ENCODE assay signal across 2 cellular contexts in the genomic region with DNA sequence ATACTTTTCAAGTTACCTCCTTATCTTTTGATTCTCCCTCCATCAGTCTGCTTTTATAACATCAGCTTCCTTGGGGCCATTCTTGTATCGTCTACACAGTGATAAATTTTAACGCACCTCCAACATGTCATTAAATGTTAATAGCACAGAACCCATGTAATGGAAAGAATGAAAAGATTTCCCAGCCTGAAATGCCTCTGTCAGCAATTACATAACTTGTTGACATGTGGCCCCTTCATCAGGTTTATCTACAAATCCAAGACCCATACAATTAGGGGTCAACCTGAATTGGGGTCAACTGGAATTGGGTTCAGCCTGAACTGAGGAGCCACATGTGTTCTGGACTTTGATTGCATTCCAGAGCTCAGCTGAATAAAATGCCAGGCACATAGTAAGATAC.
TF ChIP-seq lines count a peak whose summit lies in the region.

No MANE protein-coding gene starts in this region.

TF ChIP-seq in HepG2, 621 proteins besides CTCF, POLR2A, EP300 and RAD21 (continued from another document):
- TF ChIP-seq, protein P1, sequence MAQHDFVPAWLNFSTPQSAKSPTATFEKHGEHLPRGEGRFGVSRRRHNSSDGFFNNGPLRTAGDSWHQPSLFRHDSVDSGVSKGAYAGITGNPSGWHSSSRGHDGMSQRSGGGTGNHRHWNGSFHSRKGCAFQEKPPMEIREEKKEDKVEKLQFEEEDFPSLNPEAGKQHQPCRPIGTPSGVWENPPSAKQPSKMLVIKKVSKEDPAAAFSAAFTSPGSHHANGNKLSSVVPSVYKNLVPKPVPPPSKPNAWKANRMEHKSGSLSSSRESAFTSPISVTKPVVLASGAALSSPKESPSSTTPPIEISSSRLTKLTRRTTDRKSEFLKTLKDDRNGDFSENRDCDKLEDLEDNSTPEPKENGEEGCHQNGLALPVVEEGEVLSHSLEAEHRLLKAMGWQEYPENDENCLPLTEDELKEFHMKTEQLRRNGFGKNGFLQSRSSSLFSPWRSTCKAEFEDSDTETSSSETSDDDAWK (CRISPR knock-in tag; IDR thresholded peaks at IDR 0.05), result no peak
- TF ChIP-seq, protein P2, sequence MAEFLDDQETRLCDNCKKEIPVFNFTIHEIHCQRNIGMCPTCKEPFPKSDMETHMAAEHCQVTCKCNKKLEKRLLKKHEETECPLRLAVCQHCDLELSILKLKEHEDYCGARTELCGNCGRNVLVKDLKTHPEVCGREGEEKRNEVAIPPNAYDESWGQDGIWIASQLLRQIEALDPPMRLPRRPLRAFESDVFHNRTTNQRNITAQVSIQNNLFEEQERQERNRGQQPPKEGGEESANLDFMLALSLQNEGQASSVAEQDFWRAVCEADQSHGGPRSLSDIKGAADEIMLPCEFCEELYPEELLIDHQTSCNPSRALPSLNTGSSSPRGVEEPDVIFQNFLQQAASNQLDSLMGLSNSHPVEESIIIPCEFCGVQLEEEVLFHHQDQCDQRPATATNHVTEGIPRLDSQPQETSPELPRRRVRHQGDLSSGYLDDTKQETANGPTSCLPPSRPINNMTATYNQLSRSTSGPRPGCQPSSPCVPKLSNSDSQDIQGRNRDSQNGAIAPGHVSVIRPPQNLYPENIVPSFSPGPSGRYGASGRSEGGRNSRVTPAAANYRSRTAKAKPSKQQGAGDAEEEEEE (CRISPR knock-in tag; IDR thresholded peaks at IDR 0.05; ENCODE audit: borderline replicate concordance), result no peak
- no peak for TF ChIP-seq ZFP1 (CRISPR knock-in tag; IDR thresholded peaks at IDR 0.05)
- TF ChIP-seq ZNF34 (CRISPR knock-in tag; IDR thresholded peaks at IDR 0.05; ENCODE audit: borderline replicate concordance), result no peak
- no peak for TF ChIP-seq MIER3 (CRISPR knock-in tag; IDR thresholded peaks at IDR 0.05; ENCODE audit: borderline replicate concordance)
- no peak for TF ChIP-seq EZH2 (conservative IDR thresholded peaks at IDR 0.05; ENCODE audit: low read depth, low read length)
- TF ChIP-seq MTF2 (CRISPR knock-in tag; IDR thresholded peaks at IDR 0.05; ENCODE audit: borderline replicate concordance), result no peak
- no peak for TF ChIP-seq HCFC1 (IDR thresholded peaks at IDR 0.05; ENCODE audit: low read depth, low read length)

TF ChIP-seq in K562, 482 proteins besides CTCF, POLR2A, EP300 and RAD21 (continued from another document):
- TF ChIP-seq, protein P3, sequence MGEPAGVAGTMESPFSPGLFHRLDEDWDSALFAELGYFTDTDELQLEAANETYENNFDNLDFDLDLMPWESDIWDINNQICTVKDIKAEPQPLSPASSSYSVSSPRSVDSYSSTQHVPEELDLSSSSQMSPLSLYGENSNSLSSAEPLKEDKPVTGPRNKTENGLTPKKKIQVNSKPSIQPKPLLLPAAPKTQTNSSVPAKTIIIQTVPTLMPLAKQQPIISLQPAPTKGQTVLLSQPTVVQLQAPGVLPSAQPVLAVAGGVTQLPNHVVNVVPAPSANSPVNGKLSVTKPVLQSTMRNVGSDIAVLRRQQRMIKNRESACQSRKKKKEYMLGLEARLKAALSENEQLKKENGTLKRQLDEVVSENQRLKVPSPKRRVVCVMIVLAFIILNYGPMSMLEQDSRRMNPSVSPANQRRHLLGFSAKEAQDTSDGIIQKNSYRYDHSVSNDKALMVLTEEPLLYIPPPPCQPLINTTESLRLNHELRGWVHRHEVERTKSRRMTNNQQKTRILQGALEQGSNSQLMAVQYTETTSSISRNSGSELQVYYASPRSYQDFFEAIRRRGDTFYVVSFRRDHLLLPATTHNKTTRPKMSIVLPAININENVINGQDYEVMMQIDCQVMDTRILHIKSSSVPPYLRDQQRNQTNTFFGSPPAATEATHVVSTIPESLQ (CRISPR knock-in tag; IDR thresholded peaks at IDR 0.05), result no peak
- TF ChIP-seq ZNF316 (IDR thresholded peaks at IDR 0.05) (peak; percentile 47; the same call in 1 of the 2 replicates), MAFK (IDR thresholded peaks at IDR 0.05; ENCODE audit: low read length) (peak; percentile 46; the same call in 1 of the 2 replicates), C11orf30 (IDR thresholded peaks at IDR 0.05; ENCODE audit: low read depth) (peak; percentile 54), MAFG (tag; conservative IDR thresholded peaks at IDR 0.05) (peak; percentile 29; the same call in 1 of the 2 replicates)
- TF ChIP-seq, protein P4, sequence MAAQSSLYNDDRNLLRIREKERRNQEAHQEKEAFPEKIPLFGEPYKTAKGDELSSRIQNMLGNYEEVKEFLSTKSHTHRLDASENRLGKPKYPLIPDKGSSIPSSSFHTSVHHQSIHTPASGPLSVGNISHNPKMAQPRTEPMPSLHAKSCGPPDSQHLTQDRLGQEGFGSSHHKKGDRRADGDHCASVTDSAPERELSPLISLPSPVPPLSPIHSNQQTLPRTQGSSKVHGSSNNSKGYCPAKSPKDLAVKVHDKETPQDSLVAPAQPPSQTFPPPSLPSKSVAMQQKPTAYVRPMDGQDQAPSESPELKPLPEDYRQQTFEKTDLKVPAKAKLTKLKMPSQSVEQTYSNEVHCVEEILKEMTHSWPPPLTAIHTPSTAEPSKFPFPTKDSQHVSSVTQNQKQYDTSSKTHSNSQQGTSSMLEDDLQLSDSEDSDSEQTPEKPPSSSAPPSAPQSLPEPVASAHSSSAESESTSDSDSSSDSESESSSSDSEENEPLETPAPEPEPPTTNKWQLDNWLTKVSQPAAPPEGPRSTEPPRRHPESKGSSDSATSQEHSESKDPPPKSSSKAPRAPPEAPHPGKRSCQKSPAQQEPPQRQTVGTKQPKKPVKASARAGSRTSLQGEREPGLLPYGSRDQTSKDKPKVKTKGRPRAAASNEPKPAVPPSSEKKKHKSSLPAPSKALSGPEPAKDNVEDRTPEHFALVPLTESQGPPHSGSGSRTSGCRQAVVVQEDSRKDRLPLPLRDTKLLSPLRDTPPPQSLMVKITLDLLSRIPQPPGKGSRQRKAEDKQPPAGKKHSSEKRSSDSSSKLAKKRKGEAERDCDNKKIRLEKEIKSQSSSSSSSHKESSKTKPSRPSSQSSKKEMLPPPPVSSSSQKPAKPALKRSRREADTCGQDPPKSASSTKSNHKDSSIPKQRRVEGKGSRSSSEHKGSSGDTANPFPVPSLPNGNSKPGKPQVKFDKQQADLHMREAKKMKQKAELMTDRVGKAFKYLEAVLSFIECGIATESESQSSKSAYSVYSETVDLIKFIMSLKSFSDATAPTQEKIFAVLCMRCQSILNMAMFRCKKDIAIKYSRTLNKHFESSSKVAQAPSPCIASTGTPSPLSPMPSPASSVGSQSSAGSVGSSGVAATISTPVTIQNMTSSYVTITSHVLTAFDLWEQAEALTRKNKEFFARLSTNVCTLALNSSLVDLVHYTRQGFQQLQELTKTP (IDR thresholded peaks at IDR 0.05; ENCODE audit: low read depth in 1 of 2, partially characterized antibody in 2 of 2), result no peak
- TF ChIP-seq, protein P5, sequence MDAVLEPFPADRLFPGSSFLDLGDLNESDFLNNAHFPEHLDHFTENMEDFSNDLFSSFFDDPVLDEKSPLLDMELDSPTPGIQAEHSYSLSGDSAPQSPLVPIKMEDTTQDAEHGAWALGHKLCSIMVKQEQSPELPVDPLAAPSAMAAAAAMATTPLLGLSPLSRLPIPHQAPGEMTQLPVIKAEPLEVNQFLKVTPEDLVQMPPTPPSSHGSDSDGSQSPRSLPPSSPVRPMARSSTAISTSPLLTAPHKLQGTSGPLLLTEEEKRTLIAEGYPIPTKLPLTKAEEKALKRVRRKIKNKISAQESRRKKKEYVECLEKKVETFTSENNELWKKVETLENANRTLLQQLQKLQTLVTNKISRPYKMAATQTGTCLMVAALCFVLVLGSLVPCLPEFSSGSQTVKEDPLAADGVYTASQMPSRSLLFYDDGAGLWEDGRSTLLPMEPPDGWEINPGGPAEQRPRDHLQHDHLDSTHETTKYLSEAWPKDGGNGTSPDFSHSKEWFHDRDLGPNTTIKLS (IDR thresholded peaks at IDR 0.05; ENCODE audit: borderline replicate concordance, low read depth), result no peak
